Comparison of ENCODE assay signal across 2 cellular contexts in genomic region chr4:120064887-120065286, GRCh38.
TF ChIP-seq lines count a peak whose summit lies in the region.

No MANE protein-coding gene starts in this region.

TF ChIP-seq in HepG2, 621 proteins besides CTCF, POLR2A, EP300 and RAD21:
- TF ChIP-seq TARDBP (CRISPR knock-in tag; IDR thresholded peaks at IDR 0.05) (no peak), SAP130 (CRISPR knock-in tag; IDR thresholded peaks at IDR 0.05; ENCODE audit: low read depth) (no peak), ZNF572 (CRISPR knock-in tag; IDR thresholded peaks at IDR 0.05) (no peak), MZF1 (CRISPR knock-in tag; IDR thresholded peaks at IDR 0.05; ENCODE audit: borderline replicate concordance) (no peak), ZNF597 (CRISPR knock-in tag; IDR thresholded peaks at IDR 0.05) (no peak), RNF2 (conservative IDR thresholded peaks at IDR 0.05; ENCODE audit: low read depth) (no peak), RFX1 (IDR thresholded peaks at IDR 0.05) (no peak)

TF ChIP-seq in H1, 55 proteins besides CTCF, POLR2A, EP300 and RAD21:
- TF ChIP-seq CTBP2 (IDR thresholded peaks at IDR 0.05; ENCODE audit: borderline replicate concordance, insufficient read depth, insufficient read length, low read length) = no peak
- TF ChIP-seq TAF1 (IDR thresholded peaks at IDR 0.05; ENCODE audit: low read depth, low read length) = no peak
- no peak for TF ChIP-seq CREB1 (IDR thresholded peaks at IDR 0.05)
- no peak for TF ChIP-seq KDM5A (IDR thresholded peaks at IDR 0.05; ENCODE audit: low read length)
- no peak for TF ChIP-seq MAFK (IDR thresholded peaks at IDR 0.05; ENCODE audit: low read depth, low read length)
